In genomic region chr3:159401069-159401468, GRCh38 we compare ENCODE assay signal across 33 cellular contexts.
"Had no signal": no experiment of that assay in that cellular context is flagged by ENCODE, and none has a peak within 500 bp of the region (broad histone marks: within the 10 kb centered on the region; RNA-seq: fewer than 3 reads in every experiment).

No MANE protein-coding gene starts in this region.

- H3K4me1 ChIP-seq: adrenal gland, body of pancreas, breast epithelium had no signal

- H3K9me3 ChIP-seq: adrenal gland, body of pancreas had no signal

- H3K27me3 ChIP-seq: adrenal gland, body of pancreas, brain microvascular endothelial cell, breast epithelium had no signal

- DNase-seq: activated B cell treated with CpG ODN at 0.5 μM for 24 hours; activated CD4-positive, alpha-beta memory T cell treated with anti-CD3 and anti-CD28 coated beads for 36 hours; activated CD4-positive, alpha-beta T cell treated with anti-CD3 and anti-CD28 coated beads for 4 hours; activated CD4-positive, alpha-beta T cell treated with anti-CD3 and anti-CD28 coated beads, Interleukin-2, amount 10 ng/mL, durations not matched to agents 24 days and 14 days; activated CD4-positive, alpha-beta T cell treated with anti-CD3 and anti-CD28 coated beads, Interleukin-2, amount 50 U/mL, for 1 hour; activated CD4-positive, alpha-beta T cell treated with anti-CD3 and anti-CD28 coated beads, Interleukin-2, amount 50 U/mL, for 4 hours; activated CD4-positive, CD25-positive, alpha-beta regulatory T cell treated with anti-CD3 and anti-CD28 coated beads, Interleukin-2, amount 50 U/mL, for 72 hours; activated CD8-positive, alpha-beta memory T cell treated with anti-CD3 and anti-CD28 coated beads, Interleukin-2, amount 50 U/mL, for 4 hours; activated CD8-positive, alpha-beta T cell treated with anti-CD3 and anti-CD28 coated beads for 36 hours; activated effector memory CD4-positive, alpha-beta T cell treated with anti-CD3 and anti-CD28 coated beads, Interleukin-2, amount 50 U/mL, for 16 hours; activated gamma-delta T cell treated with Interleukin-2 at 50 U/mL for 16 hours; activated naive CD4-positive, alpha-beta T cell; activated naive CD4-positive, alpha-beta T cell treated with anti-CD3 and anti-CD28 coated beads for 36 hours; activated naive CD4-positive, alpha-beta T cell treated with anti-CD3 and anti-CD28 coated beads, Interleukin-2, amount 50 U/mL, for 16 hours; activated naive CD8-positive, alpha-beta T cell treated with anti-CD3 and anti-CD28 coated beads for 36 hours; activated T-cell treated with anti-CD3 and anti-CD28 coated beads for 4 hours; activated T-cell treated with anti-CD3 and anti-CD28 coated beads, Interleukin-2, amount 50 U/mL, for 1 hour; activated T-cell treated with anti-CD3 and anti-CD28 coated beads, Interleukin-2, amount 50 U/mL, for 4 hours; activated T-cell treated with anti-CD3 and anti-CD28 coated beads, Interleukin-2, amount 50 U/mL, for 72 hours; adrenal gland; amniotic stem cell; aorta; body of pancreas; brain microvascular endothelial cell; central memory CD4-positive, alpha-beta T cell; T-helper 2 cell; T-helper 9 cell had no signal

- H3K4me3 ChIP-seq: adrenal gland, body of pancreas, breast epithelium had no signal

- FAIRE-seq: astrocyte, TTC549 had no signal

- ATAC-seq: activated CD8-positive, alpha-beta T cell treated with anti-CD3 and anti-CD28 coated beads for 36 hours; activated naive CD4-positive, alpha-beta T cell treated with anti-CD3 and anti-CD28 coated beads, Interleukin-2, amount 50 U/mL, for 72 hours; activated T-cell treated with anti-CD3 and anti-CD28 coated beads, Interleukin-2, amount 50 U/mL, for 4 hours; activated T-cell treated with anti-CD3 and anti-CD28 coated beads, Interleukin-2, amount 50 U/mL, for 72 hours; activated T-helper 17 cell treated with anti-CD3 and anti-CD28 coated beads, Interleukin-2, amount 50 U/mL, for 72 hours; body of pancreas had no signal

- H3K36me3 ChIP-seq: adrenal gland, brain microvascular endothelial cell, breast epithelium had no signal

- H3K27ac ChIP-seq: adrenal gland, body of pancreas, brain microvascular endothelial cell, breast epithelium, VCaP had no signal
